13 cellular contexts compared by ENCODE assay signal in genomic region chr6:115643762-115644161, GRCh38.
DNase-seq lines count a peak whose midpoint lies in the region; ATAC-seq and TF ChIP-seq lines count a peak whose summit lies in the region.
"Had no signal": no experiment of that assay in that cellular context is flagged by ENCODE, and none has a peak within 500 bp of the region (broad histone marks: within the 10 kb centered on the region; RNA-seq: fewer than 3 reads in every experiment).

No MANE protein-coding gene starts in this region.

- H3K36me3 Mint-ChIP-seq in chondrocyte (ENCODE audit: low read depth): no peaks in the 10 kb centered on the region
- no peaks in the 10 kb centered on the region for H3K36me3 Mint-ChIP-seq in T-helper 2 cell treated with Interferon-gamma antibody and Interleukin-4, amounts not matched to agents 5 μg/mL and 100 μg/mL, for 36 hours (ENCODE audit: low read depth)

- no peak for TF ChIP-seq EP300 in tibial nerve (IDR thresholded peaks at IDR 0.05)

- H3K9me3 Mint-ChIP-seq in chondrocyte (ENCODE audit: low read depth): peaks cover 15% of the 10 kb centered on the region
- peaks cover 7% of the 10 kb centered on the region for H3K9me3 Mint-ChIP-seq in T-helper 2 cell treated with Interferon-gamma antibody and Interleukin-4, amounts not matched to agents 5 μg/mL and 100 μg/mL, for 36 hours

- no peak overlapping the region for H3K4me3 ChIP-seq in tibial nerve
- H3K4me3 ChIP-seq: tibial artery had no signal

- no peak overlapping the region for H3K27ac ChIP-seq in tibial nerve
- H3K27ac ChIP-seq: tibial artery, VCaP had no signal

- no peak overlapping the region for H3K4me3 Mint-ChIP-seq in chondrocyte (ENCODE audit: unreplicated experiment)
- H3K4me3 Mint-ChIP-seq in T-helper 2 cell treated with Interferon-gamma antibody and Interleukin-4, amounts not matched to agents 5 μg/mL and 100 μg/mL, for 36 hours: no peak overlapping the region

- no peak for ATAC-seq in GM21723 (IDR thresholded peaks at IDR 0.05; ENCODE audit: unreplicated experiment)

- H3K36me3 ChIP-seq in tibial nerve: no peaks in the 10 kb centered on the region
- H3K36me3 ChIP-seq: tibial artery had no signal

- TF ChIP-seq POLR2A in tibial nerve (IDR thresholded peaks at IDR 0.05): no peak

- H3K27me3 ChIP-seq in tibial nerve: no peaks in the 10 kb centered on the region
- H3K27me3 ChIP-seq: tibial artery had no signal

- intact Hi-C loops in posterior vena cava (cut with DNase I): no loop called here

- 29 to 44% methylated on average over 2 of the region's 2 CpGs for WGBS in tibial nerve, 2 donors

- H3K9me3 ChIP-seq in tibial nerve: no peaks in the 10 kb centered on the region
- H3K9me3 ChIP-seq: tibial artery had no signal

- no peaks in the 10 kb centered on the region for H3K4me1 ChIP-seq in tibial nerve
- H3K4me1 ChIP-seq: tibial artery had no signal

- peak; percentile 25 for DNase-seq in ELR (ENCODE audit: low read depth)
- DNase-seq in NCI-H226: peak; percentile 58
- no peak for DNase-seq in chondrocyte (ENCODE audit: low spot score)
- peak; percentile 56 for DNase-seq in non-pigmented ciliary epithelial cell (ENCODE audit: low read depth)
- no peak for DNase-seq in tibial nerve (ENCODE audit: low spot score in 2 of 2)
- no peak for DNase-seq in posterior vena cava (ENCODE audit: low spot score)
- DNase-seq in T-helper 2 cell treated with Interferon-gamma antibody and Interleukin-4, amounts not matched to agents 5 μg/mL and 100 μg/mL, for 36 hours (ENCODE audit: low spot score): no peak
- DNase-seq: activated T-cell treated with anti-CD3 and anti-CD28 coated beads for 4 hours, aorta, erythroblast, tibial artery had no signal

- no peaks in the 10 kb centered on the region for H3K4me1 Mint-ChIP-seq in chondrocyte (ENCODE audit: low read depth)
- no peaks in the 10 kb centered on the region for H3K4me1 Mint-ChIP-seq in T-helper 2 cell treated with Interferon-gamma antibody and Interleukin-4, amounts not matched to agents 5 μg/mL and 100 μg/mL, for 36 hours (ENCODE audit: low read depth)

- H3K27ac Mint-ChIP-seq in chondrocyte (ENCODE audit: unreplicated experiment): no peak overlapping the region
- no peak overlapping the region for H3K27ac Mint-ChIP-seq in T-helper 2 cell treated with Interferon-gamma antibody and Interleukin-4, amounts not matched to agents 5 μg/mL and 100 μg/mL, for 36 hours

- TF ChIP-seq CTCF in chondrocyte (IDR thresholded peaks at IDR 0.05) (peak; percentile 58), tibial nerve (IDR thresholded peaks at IDR 0.05) (no peak)

- H3K27me3 Mint-ChIP-seq in chondrocyte (ENCODE audit: low read depth): peaks cover 2% of the 10 kb centered on the region
- H3K27me3 Mint-ChIP-seq in T-helper 2 cell treated with Interferon-gamma antibody and Interleukin-4, amounts not matched to agents 5 μg/mL and 100 μg/mL, for 36 hours (ENCODE audit: low read depth): no peaks in the 10 kb centered on the region

Comparison
In these comparisons a context has a peak if more than half of its experiments do, and no peak if none do; other contexts are left out.
1. DNase-seq: peak in ELR (single experiment), NCI-H226 (single experiment) and non-pigmented ciliary epithelial cell (single experiment); none in chondrocyte (single experiment), tibial nerve (0 of 2), posterior vena cava (single experiment) and T-helper 2 cell treated with Interferon-gamma antibody and Interleukin-4, amounts not matched to agents 5 μg/mL and 100 μg/mL, for 36 hours (single experiment).